ENCODE assay signal across 1 cellular context in genomic region chr22:38700789-38701628, GRCh38.
TF ChIP-seq lines count a peak whose summit lies in the region.

Gene JOSD1 (minus strand): TSS chr22:38700943. CDS start chr22:38699987, 956 bp downstream.

TF ChIP-seq in K562, 482 proteins besides CTCF, POLR2A, EP300 and RAD21 (continued from another document and continues in another):
- TF ChIP-seq CREB3 (tag; conservative IDR thresholded peaks at IDR 0.05; ENCODE audit: low read depth) (no peak), WHSC1 (IDR thresholded peaks at IDR 0.05; ENCODE audit: low read length) (no peak), GTF2A2 (tag; IDR thresholded peaks at IDR 0.05) (no peak), EWSR1 (IDR thresholded peaks at IDR 0.05; ENCODE audit: borderline replicate concordance, low read depth, partially characterized antibody) (no peak), NCOA2 (IDR thresholded peaks at IDR 0.05; ENCODE audit: partially characterized antibody in 2 of 2) (no peak), ZFP36 (IDR thresholded peaks at IDR 0.05; ENCODE audit: low read depth, low read length, partially characterized antibody) (no peak), ZNF384 (IDR thresholded peaks at IDR 0.05; ENCODE audit: low read depth, low read length) (no peak), ZNF12 (CRISPR knock-in tag; IDR thresholded peaks at IDR 0.05) (no peak), MBD2 (IDR thresholded peaks at IDR 0.05; ENCODE audit: borderline replicate concordance, low read depth) (no peak), ETV5 (CRISPR knock-in tag; IDR thresholded peaks at IDR 0.05; ENCODE audit: low read depth) (peak; percentile 80), E2F8 (IDR thresholded peaks at IDR 0.05; ENCODE audit: low read depth, partially characterized antibody) (peak; percentile 55), ZNF444 (CRISPR knock-in tag; IDR thresholded peaks at IDR 0.05) (no peak), POLR3A (IDR thresholded peaks at IDR 0.05; ENCODE audit: borderline replicate concordance, extremely low read depth, insufficient read depth, insufficient read length) (no peak), ZNF507 (tag; conservative IDR thresholded peaks at IDR 0.05) (no peak), RNF2 (IDR thresholded peaks at IDR 0.05) (peak; percentile 69; the same call in 1 of the 2 replicates), MTA1 (IDR thresholded peaks at IDR 0.05; ENCODE audit: borderline replicate concordance) (no peak), RBM34 (IDR thresholded peaks at IDR 0.05; ENCODE audit: borderline replicate concordance, insufficient read depth, low read length) (no peak), ZNF644 (tag; IDR thresholded peaks at IDR 0.05; ENCODE audit: low read depth) (no peak; the same call in 1 of the 2 replicates), FOXK1 (CRISPR knock-in tag; IDR thresholded peaks at IDR 0.05; ENCODE audit: borderline replicate concordance) (no peak), SUPT5H (IDR thresholded peaks at IDR 0.05) (peak; percentile 43; the same call in 1 of the 2 replicates), FOXK2 (conservative IDR thresholded peaks at IDR 0.05 in 1 of 2, IDR thresholded peaks at IDR 0.05 in 1 of 2; ENCODE audit: low read depth in 2 of 2) (no peak), PTTG1 (tag; IDR thresholded peaks at IDR 0.05; ENCODE audit: low read depth) (no peak), NFATC3 (IDR thresholded peaks at IDR 0.05) (no peak), RFX5 (IDR thresholded peaks at IDR 0.05; ENCODE audit: low read depth, low read length) (no peak), ZNF699 (CRISPR knock-in tag; IDR thresholded peaks at IDR 0.05; ENCODE audit: insufficient replicate concordance) (no peak), EHMT2 (IDR thresholded peaks at IDR 0.05) (no peak), TRIM28 (IDR thresholded peaks at IDR 0.05) (no peak), ZKSCAN8 (CRISPR knock-in tag; IDR thresholded peaks at IDR 0.05) (no peak), PTBP1 (IDR thresholded peaks at IDR 0.05; ENCODE audit: low read depth, low read length) (no peak), SRSF3 (IDR thresholded peaks at IDR 0.05; ENCODE audit: insufficient read depth, low read length) (no peak), DPF2 (IDR thresholded peaks at IDR 0.05) (0 out of 2 replicates have a peak, but pooled peaks have one; percentile 26), ZNF3 (CRISPR knock-in tag; IDR thresholded peaks at IDR 0.05) (no peak), ZNF561 (CRISPR knock-in tag; conservative IDR thresholded peaks at IDR 0.05) (no peak), ATF3 (IDR thresholded peaks at IDR 0.05) (peak; percentile 98), ATF3 (CRISPR knock-in tag; conservative IDR thresholded peaks at IDR 0.05) (peak; percentile 32; the same call in 1 of the 2 replicates), ZNF121 (CRISPR knock-in tag; conservative IDR thresholded peaks at IDR 0.05) (no peak), CHD7 (IDR thresholded peaks at IDR 0.05; ENCODE audit: low read depth, low read length) (no peak), ZNF282 (CRISPR knock-in tag; IDR thresholded peaks at IDR 0.05) (no peak)
- TF ChIP-seq, protein P1, sequence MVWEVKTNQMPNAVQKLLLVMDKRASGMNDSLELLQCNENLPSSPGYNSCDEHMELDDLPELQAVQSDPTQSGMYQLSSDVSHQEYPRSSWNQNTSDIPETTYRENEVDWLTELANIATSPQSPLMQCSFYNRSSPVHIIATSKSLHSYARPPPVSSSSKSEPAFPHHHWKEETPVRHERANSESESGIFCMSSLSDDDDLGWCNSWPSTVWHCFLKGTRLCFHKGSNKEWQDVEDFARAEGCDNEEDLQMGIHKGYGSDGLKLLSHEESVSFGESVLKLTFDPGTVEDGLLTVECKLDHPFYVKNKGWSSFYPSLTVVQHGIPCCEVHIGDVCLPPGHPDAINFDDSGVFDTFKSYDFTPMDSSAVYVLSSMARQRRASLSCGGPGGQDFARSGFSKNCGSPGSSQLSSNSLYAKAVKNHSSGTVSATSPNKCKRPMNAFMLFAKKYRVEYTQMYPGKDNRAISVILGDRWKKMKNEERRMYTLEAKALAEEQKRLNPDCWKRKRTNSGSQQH (CRISPR knock-in tag; IDR thresholded peaks at IDR 0.05), result no peak
- TF ChIP-seq, protein P2, sequence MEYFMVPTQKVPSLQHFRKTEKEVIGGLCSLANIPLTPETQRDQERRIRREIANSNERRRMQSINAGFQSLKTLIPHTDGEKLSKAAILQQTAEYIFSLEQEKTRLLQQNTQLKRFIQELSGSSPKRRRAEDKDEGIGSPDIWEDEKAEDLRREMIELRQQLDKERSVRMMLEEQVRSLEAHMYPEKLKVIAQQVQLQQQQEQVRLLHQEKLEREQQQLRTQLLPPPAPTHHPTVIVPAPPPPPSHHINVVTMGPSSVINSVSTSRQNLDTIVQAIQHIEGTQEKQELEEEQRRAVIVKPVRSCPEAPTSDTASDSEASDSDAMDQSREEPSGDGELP (CRISPR knock-in tag; IDR thresholded peaks at IDR 0.05; ENCODE audit: borderline replicate concordance), result peak; percentile 62; the same call in 1 of the 2 replicates
- TF ChIP-seq, protein P3, sequence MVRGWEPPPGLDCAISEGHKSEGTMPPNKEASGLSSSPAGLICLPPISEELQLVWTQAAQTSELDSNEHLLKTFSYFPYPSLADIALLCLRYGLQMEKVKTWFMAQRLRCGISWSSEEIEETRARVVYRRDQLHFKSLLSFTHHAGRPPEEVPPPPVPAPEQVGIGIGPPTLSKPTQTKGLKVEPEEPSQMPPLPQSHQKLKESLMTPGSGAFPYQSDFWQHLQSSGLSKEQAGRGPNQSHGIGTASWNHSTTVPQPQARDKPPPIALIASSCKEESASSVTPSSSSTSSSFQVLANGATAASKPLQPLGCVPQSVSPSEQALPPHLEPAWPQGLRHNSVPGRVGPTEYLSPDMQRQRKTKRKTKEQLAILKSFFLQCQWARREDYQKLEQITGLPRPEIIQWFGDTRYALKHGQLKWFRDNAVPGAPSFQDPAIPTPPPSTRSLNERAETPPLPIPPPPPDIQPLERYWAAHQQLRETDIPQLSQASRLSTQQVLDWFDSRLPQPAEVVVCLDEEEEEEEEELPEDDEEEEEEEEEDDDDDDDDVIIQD (CRISPR knock-in tag; IDR thresholded peaks at IDR 0.05), result no peak
- TF ChIP-seq, protein P4, sequence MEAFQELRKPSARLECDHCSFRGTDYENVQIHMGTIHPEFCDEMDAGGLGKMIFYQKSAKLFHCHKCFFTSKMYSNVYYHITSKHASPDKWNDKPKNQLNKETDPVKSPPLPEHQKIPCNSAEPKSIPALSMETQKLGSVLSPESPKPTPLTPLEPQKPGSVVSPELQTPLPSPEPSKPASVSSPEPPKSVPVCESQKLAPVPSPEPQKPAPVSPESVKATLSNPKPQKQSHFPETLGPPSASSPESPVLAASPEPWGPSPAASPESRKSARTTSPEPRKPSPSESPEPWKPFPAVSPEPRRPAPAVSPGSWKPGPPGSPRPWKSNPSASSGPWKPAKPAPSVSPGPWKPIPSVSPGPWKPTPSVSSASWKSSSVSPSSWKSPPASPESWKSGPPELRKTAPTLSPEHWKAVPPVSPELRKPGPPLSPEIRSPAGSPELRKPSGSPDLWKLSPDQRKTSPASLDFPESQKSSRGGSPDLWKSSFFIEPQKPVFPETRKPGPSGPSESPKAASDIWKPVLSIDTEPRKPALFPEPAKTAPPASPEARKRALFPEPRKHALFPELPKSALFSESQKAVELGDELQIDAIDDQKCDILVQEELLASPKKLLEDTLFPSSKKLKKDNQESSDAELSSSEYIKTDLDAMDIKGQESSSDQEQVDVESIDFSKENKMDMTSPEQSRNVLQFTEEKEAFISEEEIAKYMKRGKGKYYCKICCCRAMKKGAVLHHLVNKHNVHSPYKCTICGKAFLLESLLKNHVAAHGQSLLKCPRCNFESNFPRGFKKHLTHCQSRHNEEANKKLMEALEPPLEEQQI (IDR thresholded peaks at IDR 0.05), result no peak
